In genomic region chr1:235511470-235512240, GRCh38 we compare ENCODE assay signal across 12 cellular contexts. TPM values are rescaled to one million over a fixed set of nuclear protein-coding genes. Genes with fewer than 3 reads are reported as not detected.
DNase-seq lines count a peak whose midpoint lies in the region; ATAC-seq, FAIRE-seq and TF ChIP-seq lines count a peak whose summit lies in the region.
"Had no signal": no experiment of that assay in that cellular context is flagged by ENCODE, and none has a peak within 500 bp of the region (broad histone marks: within the 10 kb centered on the region; RNA-seq: fewer than 3 reads in every experiment).

No MANE protein-coding gene starts in this region.

- no peak overlapping the region for H3K27ac ChIP-seq in gastrocnemius medialis

- no peak for TF ChIP-seq POLR2A in NB4 (IDR thresholded peaks at IDR 0.05; ENCODE audit: extremely low read depth, insufficient read length)
- no peak for TF ChIP-seq POLR2A in gastrocnemius medialis (IDR thresholded peaks at IDR 0.05)

- peak; percentile 18 for ATAC-seq in activated CD8-positive, alpha-beta T cell treated with anti-CD3 and anti-CD28 coated beads, Interleukin-2, amount 10 ng/mL, durations not matched to agents 7 days and 5 days
- ATAC-seq in activated CD8-positive, alpha-beta T cell treated with anti-CD3 and anti-CD28 coated beads for 36 hours, result no peak
- ATAC-seq in HG02885 (IDR thresholded peaks at IDR 0.05; ENCODE audit: poor library complexity, unreplicated experiment) (no peak), gastrocnemius medialis (no peak)
- ATAC-seq: effector memory CD8-positive, alpha-beta T cell had no signal

- H3K27me3 ChIP-seq in bronchial epithelial cell (ENCODE audit: control insufficient read depth, insufficient read depth, low read length), result no peaks in the 10 kb centered on the region
- H3K27me3 ChIP-seq in gastrocnemius medialis, result no peaks in the 10 kb centered on the region

- no peak for FAIRE-seq in bronchial epithelial cell (lab: Jason Lieb, UNC)

- H3K4me1 Mint-ChIP-seq in activated CD8-positive, alpha-beta T cell treated with anti-CD3 and anti-CD28 coated beads, Interleukin-2, amount 10 ng/mL, durations not matched to agents 7 days and 5 days (ENCODE audit: low read depth), result peaks cover 2% of the 10 kb centered on the region
- H3K4me1 Mint-ChIP-seq in activated CD8-positive, alpha-beta T cell treated with anti-CD3 and anti-CD28 coated beads for 36 hours (ENCODE audit: low read depth), result peaks cover 5% of the 10 kb centered on the region
- H3K4me1 Mint-ChIP-seq in endothelial cell (ENCODE audit: unreplicated experiment), result no peaks in the 10 kb centered on the region

- no peaks in the 10 kb centered on the region for H3K4me1 ChIP-seq in gastrocnemius medialis

- H3K9me3 ChIP-seq in gastrocnemius medialis, result no peaks in the 10 kb centered on the region

- no peak for DNase-seq in activated CD8-positive, alpha-beta T cell treated with anti-CD3 and anti-CD28 coated beads, Interleukin-2, amount 10 ng/mL, durations not matched to agents 7 days and 5 days
- no peak for DNase-seq in activated CD8-positive, alpha-beta T cell treated with anti-CD3 and anti-CD28 coated beads for 36 hours
- peak; percentile 38 for DNase-seq in NB4 (ENCODE audit: low read depth)
- DNase-seq in bronchial epithelial cell (ENCODE audit: low read depth), result peak; percentile 49
- peak; percentile 3 for DNase-seq in renal cortical epithelial cell (ENCODE audit: low read depth)
- DNase-seq in gastrocnemius medialis, result no peak
- DNase-seq in endothelial cell (ENCODE audit: low spot score), result no peak
- DNase-seq: activated CD4-positive, alpha-beta T cell treated with anti-CD3 and anti-CD28 coated beads for 48 hours; activated naive CD4-positive, alpha-beta T cell treated with anti-CD3 and anti-CD28 coated beads for 36 hours; effector memory CD8-positive, alpha-beta T cell; NCI-H2081 had no signal

- TF ChIP-seq CTCF in activated CD8-positive, alpha-beta T cell treated with anti-CD3 and anti-CD28 coated beads for 36 hours (IDR thresholded peaks at IDR 0.05), result no peak
- TF ChIP-seq CTCF in NB4 (IDR thresholded peaks at IDR 0.05; ENCODE audit: low read depth, low read length), result peak; percentile 1
- TF ChIP-seq CTCF in bronchial epithelial cell (IDR thresholded peaks at IDR 0.05; ENCODE audit: insufficient read depth, low read length, severe bottlenecking), result peak; percentile 17
- TF ChIP-seq CTCF in gastrocnemius medialis (IDR thresholded peaks at IDR 0.05 in 4 of 5, conservative IDR thresholded peaks at IDR 0.05 in 1 of 5), result no peak
- no peak for TF ChIP-seq CTCF in endothelial cell (IDR thresholded peaks at IDR 0.05; ENCODE audit: unreplicated experiment)

- intact Hi-C loops in activated CD8-positive, alpha-beta T cell treated with anti-CD3 and anti-CD28 coated beads for 36 hours (cut with micrococcal nuclease), result loop anchor here (5.0 to 10.0 kb wide), 2 partner anchors 223 to 461 kb away; no protein-coding TSS in a partner anchor
- intact Hi-C loops in gastrocnemius medialis (cut with DNase I; ENCODE audit: low total_unique reads), result loop anchor here (5.0 kb wide), 1 partner anchor 271 kb away; no protein-coding TSS in a partner anchor

- H3K4me3 ChIP-seq in NB4 (ENCODE audit: low read depth, low read length) (no peak overlapping the region), bronchial epithelial cell (ENCODE audit: low read depth, low read length) (no peak overlapping the region), gastrocnemius medialis (no peak overlapping the region)

- POLR2A ChIA-PET in activated CD8-positive, alpha-beta T cell treated with anti-CD3 and anti-CD28 coated beads, Interleukin-2, amount 10 ng/mL, durations not matched to agents 7 days and 5 days (lab: Charles Lee), result no interaction called here
- POLR2A ChIA-PET in activated CD8-positive, alpha-beta T cell treated with anti-CD3 and anti-CD28 coated beads for 36 hours (lab: Charles Lee), result interaction anchor here (0.7 kb wide), 1 partner anchor 101 kb away, joined by 3 read pairs; no protein-coding TSS in a partner anchor

- H3K36me3 Mint-ChIP-seq in activated CD8-positive, alpha-beta T cell treated with anti-CD3 and anti-CD28 coated beads, Interleukin-2, amount 10 ng/mL, durations not matched to agents 7 days and 5 days (ENCODE audit: low read depth), result no peaks in the 10 kb centered on the region
- no peaks in the 10 kb centered on the region for H3K36me3 Mint-ChIP-seq in activated CD8-positive, alpha-beta T cell treated with anti-CD3 and anti-CD28 coated beads for 36 hours (ENCODE audit: low read depth)
- H3K36me3 Mint-ChIP-seq in endothelial cell (ENCODE audit: low read depth, unreplicated experiment), result no peaks in the 10 kb centered on the region

- in situ Hi-C loops in gastrocnemius medialis (cut with MboI; ENCODE audit: low sequenced_read_pairs in 4 of 4), result loop anchor here in 2 of 4 donors (10.0 to 25.0 kb wide), 4 partner anchors 251 to 463 kb away; no protein-coding TSS in a partner anchor

- peaks cover 17% of the 10 kb centered on the region for H3K27me3 Mint-ChIP-seq in activated CD8-positive, alpha-beta T cell treated with anti-CD3 and anti-CD28 coated beads, Interleukin-2, amount 10 ng/mL, durations not matched to agents 7 days and 5 days (ENCODE audit: low read depth)
- H3K27me3 Mint-ChIP-seq in activated CD8-positive, alpha-beta T cell treated with anti-CD3 and anti-CD28 coated beads for 36 hours, result peaks cover 1% of the 10 kb centered on the region
- H3K27me3 Mint-ChIP-seq in endothelial cell (ENCODE audit: unreplicated experiment), result no peaks in the 10 kb centered on the region

- CTCF ChIA-PET in activated CD8-positive, alpha-beta T cell treated with anti-CD3 and anti-CD28 coated beads, Interleukin-2, amount 10 ng/mL, durations not matched to agents 7 days and 5 days (lab: Charles Lee), result interaction anchor here (0.6 to 1.4 kb wide), 2 partner anchors 315 to 460 kb away, joined by 3 to 6 read pairs; no protein-coding TSS in a partner anchor
- CTCF ChIA-PET in activated CD8-positive, alpha-beta T cell treated with anti-CD3 and anti-CD28 coated beads for 36 hours (lab: Charles Lee), result interaction anchor here (0.9 kb wide), 1 partner anchor 460 kb away, joined by 3 read pairs; no protein-coding TSS in a partner anchor

- H3K4me3 Mint-ChIP-seq in activated CD8-positive, alpha-beta T cell treated with anti-CD3 and anti-CD28 coated beads, Interleukin-2, amount 10 ng/mL, durations not matched to agents 7 days and 5 days, result no peak overlapping the region
- no peak overlapping the region for H3K4me3 Mint-ChIP-seq in activated CD8-positive, alpha-beta T cell treated with anti-CD3 and anti-CD28 coated beads for 36 hours
- H3K4me3 Mint-ChIP-seq in endothelial cell (ENCODE audit: unreplicated experiment), result no peak overlapping the region
- H3K4me3 Mint-ChIP-seq: activated naive CD4-positive, alpha-beta T cell treated with anti-CD3 and anti-CD28 coated beads for 36 hours; effector memory CD8-positive, alpha-beta T cell had no signal

- no peaks in the 10 kb centered on the region for H3K36me3 ChIP-seq in bronchial epithelial cell (ENCODE audit: control insufficient read depth, insufficient read depth, low read length)
- no peaks in the 10 kb centered on the region for H3K36me3 ChIP-seq in gastrocnemius medialis

- no peak overlapping the region for H3K27ac Mint-ChIP-seq in activated CD8-positive, alpha-beta T cell treated with anti-CD3 and anti-CD28 coated beads, Interleukin-2, amount 10 ng/mL, durations not matched to agents 7 days and 5 days
- H3K27ac Mint-ChIP-seq in activated CD8-positive, alpha-beta T cell treated with anti-CD3 and anti-CD28 coated beads for 36 hours, result no peak overlapping the region
- H3K27ac Mint-ChIP-seq in endothelial cell (ENCODE audit: unreplicated experiment), result no peak overlapping the region
- H3K27ac Mint-ChIP-seq: activated naive CD4-positive, alpha-beta T cell treated with anti-CD3 and anti-CD28 coated beads for 36 hours; effector memory CD8-positive, alpha-beta T cell had no signal

- H3K9me3 Mint-ChIP-seq in activated CD8-positive, alpha-beta T cell treated with anti-CD3 and anti-CD28 coated beads, Interleukin-2, amount 10 ng/mL, durations not matched to agents 7 days and 5 days (ENCODE audit: insufficient read depth), result no peaks in the 10 kb centered on the region
- no peaks in the 10 kb centered on the region for H3K9me3 Mint-ChIP-seq in activated CD8-positive, alpha-beta T cell treated with anti-CD3 and anti-CD28 coated beads for 36 hours
- no peaks in the 10 kb centered on the region for H3K9me3 Mint-ChIP-seq in endothelial cell (ENCODE audit: unreplicated experiment)
- H3K9me3 Mint-ChIP-seq: activated naive CD4-positive, alpha-beta T cell treated with anti-CD3 and anti-CD28 coated beads for 36 hours; effector memory CD8-positive, alpha-beta T cell had no signal

RNA-seq across cellular contexts. Expression of gene B3GALNT2, which starts 7.4 kb away (rescaled TPM):
- total RNA-seq in activated CD8-positive, alpha-beta T cell treated with anti-CD3 and anti-CD28 coated beads, Interleukin-2, amount 10 ng/mL, durations not matched to agents 7 days and 5 days, result 10 to 100 TPM; 12.9 to 13.0 TPM
- 10 to 100 TPM; 10.7 to 13.1 TPM for total RNA-seq in activated CD8-positive, alpha-beta T cell treated with anti-CD3 and anti-CD28 coated beads for 36 hours
- total RNA-seq in bronchial epithelial cell (79.1 and 80.3 TPM in 2 replicates), renal cortical epithelial cell (44.3 and 52.3 TPM in 2 replicates), gastrocnemius medialis (10 to 100 TPM; 28.8 to 35.3 (median 32.4) TPM), endothelial cell (ENCODE audit: unreplicated experiment) (15.9 TPM)

Comparison
In these comparisons a context has a peak if more than half of its experiments do, and no peak if none do; other contexts are left out.
1. DNase-seq: peak in NB4 (single experiment), bronchial epithelial cell (single experiment) and renal cortical epithelial cell (single experiment); none in activated CD8-positive, alpha-beta T cell treated with anti-CD3 and anti-CD28 coated beads, Interleukin-2, amount 10 ng/mL, durations not matched to agents 7 days and 5 days (single experiment), activated CD8-positive, alpha-beta T cell treated with anti-CD3 and anti-CD28 coated beads for 36 hours (single experiment), gastrocnemius medialis (0 of 2) and endothelial cell (single experiment).
2. CTCF ChIP-seq: peak in NB4 (single experiment) and bronchial epithelial cell (single experiment); none in activated CD8-positive, alpha-beta T cell treated with anti-CD3 and anti-CD28 coated beads for 36 hours (single experiment), gastrocnemius medialis (0 of 5) and endothelial cell (single experiment).